In the genomic region with DNA sequence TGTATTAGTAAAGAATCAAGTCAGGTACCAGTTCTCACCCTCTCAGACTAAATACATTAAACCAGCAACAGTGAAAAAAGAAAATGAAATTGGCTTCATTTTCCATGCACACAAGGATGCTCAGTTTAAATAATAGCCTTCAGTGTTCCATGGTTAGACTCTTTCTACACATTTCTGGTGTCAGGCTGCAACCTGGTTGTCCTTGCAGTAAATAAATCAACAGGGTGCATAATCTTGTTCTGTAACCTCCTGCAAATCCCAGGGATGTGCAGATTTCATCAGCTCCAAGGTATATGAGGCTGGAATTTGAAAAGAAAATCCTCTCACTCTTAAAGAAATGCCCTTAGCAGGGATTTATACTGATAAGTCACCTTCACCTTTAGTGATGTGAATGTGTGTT, we compare ENCODE assay signal across 22 cellular contexts. TPM values are rescaled to one million over a fixed set of nuclear protein-coding genes. Genes with fewer than 3 reads are reported as not detected.
DNase-seq lines count a peak whose midpoint lies in the region; ATAC-seq, FAIRE-seq and TF ChIP-seq lines count a peak whose summit lies in the region.
"Had no signal": no experiment of that assay in that cellular context is flagged by ENCODE, and none has a peak within 500 bp of the region (broad histone marks: within the 10 kb centered on the region; RNA-seq: fewer than 3 reads in every experiment).

No MANE protein-coding gene starts in this region.

- TF ChIP-seq CTCF in GM10266 (IDR thresholded peaks at IDR 0.05; ENCODE audit: control insufficient read depth, insufficient read depth, low read depth, missing control alignments): no peak

- ATAC-seq in HG03469 (IDR thresholded peaks at IDR 0.05; ENCODE audit: unreplicated experiment): no peak
- ATAC-seq: CD8-positive, alpha-beta T cell; HepG2 had no signal

- DNase-seq in NCI-H2227 (lab: John Stamatoyannopoulos, UW; ENCODE audit: unreplicated experiment) (peak; percentile 20), NCI-H2227 treated with DMSO at 0.1 percent for 48 hours (lab: John Stamatoyannopoulos, UW) (no peak), NCI-H82 treated with DMSO at 0.1 percent for 48 hours (lab: John Stamatoyannopoulos, UW; ENCODE audit: unreplicated experiment) (peak; percentile 48), left kidney (ENCODE audit: low read depth, low spot score) (peak; percentile 47), frontal cortex (ENCODE audit: low spot score in 2 of 2) (no peak), GM10266 (ENCODE audit: extremely low spot score) (no peak)
- no peak for DNase-seq in stimulated activated CD4-positive, alpha-beta T cell treated with anti-CD3 and anti-CD28 coated beads, Interleukin-2, amount 100 ng/mL, for 48 hours
- DNase-seq: ACHN; CD8-positive, alpha-beta T cell; DND-41; H9; HFFc6; KBM-7; NCI-H1105 treated with DMSO at 0.1 percent for 48 hours; NCI-H2029 treated with DMSO at 0.1 percent for 48 hours; NCI-H446; NCI-H526; PC-9; RPMI8226; SHP77 had no signal

- FAIRE-seq in frontal cortex (lab: Jason Lieb, UNC): no peak
- FAIRE-seq: HepG2 had no signal

RNA-seq across cellular contexts. Expression of a gene that starts 46.7 kb away (rescaled TPM):
- total RNA-seq in frontal cortex: 15.5 TPM

Comparison
In these comparisons a context has a peak if more than half of its experiments do, and no peak if none do; other contexts are left out.
1. DNase-seq: peak in NCI-H2227 (single experiment), NCI-H82 treated with DMSO at 0.1 percent for 48 hours (single experiment) and left kidney (single experiment); none in NCI-H2227 treated with DMSO at 0.1 percent for 48 hours (single experiment), frontal cortex (0 of 2), stimulated activated CD4-positive, alpha-beta T cell treated with anti-CD3 and anti-CD28 coated beads, Interleukin-2, amount 100 ng/mL, for 48 hours (0 of 2) and GM10266 (single experiment).